Comparison of ENCODE assay signal across 20 cellular contexts in the genomic region with DNA sequence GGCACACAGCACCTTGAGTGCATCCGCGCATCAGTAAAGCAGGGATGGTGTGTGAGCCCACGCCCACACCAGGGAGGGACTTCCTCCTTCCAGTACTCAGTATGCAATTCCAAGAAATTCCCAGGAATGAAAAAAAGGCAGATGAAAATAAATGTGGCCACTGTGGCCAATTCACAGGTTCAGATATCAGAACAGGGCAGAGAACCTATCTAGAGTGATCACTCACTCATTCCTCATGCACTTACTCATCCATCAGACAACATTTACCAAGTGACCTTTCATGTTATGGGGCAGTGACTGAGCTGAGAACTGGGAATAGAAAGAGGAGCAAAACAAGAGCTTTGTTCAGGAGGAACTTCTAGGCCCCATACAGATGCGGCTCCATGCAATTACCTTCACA.
DNase-seq lines count a peak whose midpoint lies in the region; TF ChIP-seq lines count a peak whose summit lies in the region.
"Had no signal": no experiment of that assay in that cellular context is flagged by ENCODE, and none has a peak within 500 bp of the region (broad histone marks: within the 10 kb centered on the region; RNA-seq: fewer than 3 reads in every experiment).

No MANE protein-coding gene starts in this region.

- H3K79me1 ChIP-seq in H9 (ENCODE audit: insufficient read depth, low read depth, low read length, poor library complexity, severe bottlenecking): no peaks in the 10 kb centered on the region

- H4K91ac ChIP-seq in H9 (ENCODE audit: insufficient read length, low read depth, low read length): no peak overlapping the region

- H3K36me3 ChIP-seq in testis (ENCODE audit: low read depth, missing control alignments): no peaks in the 10 kb centered on the region
- H3K36me3 ChIP-seq: BLaER1 treated with 17β-estradiol and CSF1 and Interleukin-3, amounts not matched to agents 10 nM and 100 nM; gastrocnemius medialis had no signal

- H3K4me3 ChIP-seq in epithelial cell of esophagus (ENCODE audit: low read length): no peak overlapping the region
- no peak overlapping the region for H3K4me3 ChIP-seq in skeletal muscle cell (ENCODE audit: low read depth, low read length)
- H3K4me3 ChIP-seq in testis: no peak overlapping the region
- H3K4me3 ChIP-seq: BLaER1 treated with 17β-estradiol and CSF1 and Interleukin-3, amounts not matched to agents 10 nM and 100 nM; gastrocnemius medialis; lung; smooth muscle cell had no signal

- H3K9me3 ChIP-seq in testis (no peaks in the 10 kb centered on the region), H9 (ENCODE audit: control insufficient read depth, low read depth, low read length) (no peaks in the 10 kb centered on the region)
- H3K9me3 ChIP-seq: BLaER1 treated with 17β-estradiol and CSF1 and Interleukin-3, amounts not matched to agents 10 nM and 100 nM; gastrocnemius medialis had no signal

- H2AFZ ChIP-seq in H9 (ENCODE audit: low read length): no peak overlapping the region

- no peak overlapping the region for H2BK20ac ChIP-seq in H9 (ENCODE audit: low read depth, low read length, poor library complexity, severe bottlenecking)

- H3K9me3 Mint-ChIP-seq in H9: no peaks in the 10 kb centered on the region
- H3K9me3 Mint-ChIP-seq: activated T-helper 1 cell treated with anti-CD3 and anti-CD28 coated beads, Interleukin-12 subunit alpha, Interleukin-12 subunit beta, Interleukin-2, Interleukin-4 antibody, amounts not matched to agents 30 ng/mL and 10 ng/mL and 1 ng/mL, durations not matched to agents 14 hours and 24 hours and 36 hours had no signal

- H3K27ac ChIP-seq in testis: no peak overlapping the region
- H3K27ac ChIP-seq in H9 (ENCODE audit: insufficient read length, low read depth, low read length): no peak overlapping the region
- H3K27ac ChIP-seq: BLaER1 treated with 17β-estradiol and CSF1 and Interleukin-3, amounts not matched to agents 10 nM and 100 nM; gastrocnemius medialis had no signal

- no peaks in the 10 kb centered on the region for H3K79me2 ChIP-seq in H9 (ENCODE audit: insufficient read depth, low read length)

- no peaks in the 10 kb centered on the region for H3K23me2 ChIP-seq in H9 (ENCODE audit: insufficient read length, low read depth, low read length, poor library complexity, severe bottlenecking)

- H3K4me1 ChIP-seq in testis: no peaks in the 10 kb centered on the region
- H3K4me1 ChIP-seq in H9 (ENCODE audit: insufficient read depth, low read length): no peaks in the 10 kb centered on the region
- H3K4me1 ChIP-seq: BLaER1 treated with 17β-estradiol and CSF1 and Interleukin-3, amounts not matched to agents 10 nM and 100 nM; gastrocnemius medialis had no signal

- H4K20me1 ChIP-seq in H9 (ENCODE audit: control insufficient read depth, insufficient read depth, insufficient read length): no peaks in the 10 kb centered on the region
- H4K20me1 ChIP-seq: BLaER1 treated with 17β-estradiol and CSF1 and Interleukin-3, amounts not matched to agents 10 nM and 100 nM had no signal

- H3K56ac ChIP-seq in H9 (ENCODE audit: insufficient read length, low read depth, low read length): no peak overlapping the region

- no peak overlapping the region for H3K27ac Mint-ChIP-seq in H9
- H3K27ac Mint-ChIP-seq: activated T-helper 1 cell treated with anti-CD3 and anti-CD28 coated beads, Interleukin-12 subunit alpha, Interleukin-12 subunit beta, Interleukin-2, Interleukin-4 antibody, amounts not matched to agents 30 ng/mL and 10 ng/mL and 1 ng/mL, durations not matched to agents 14 hours and 24 hours and 36 hours; naive B cell; T-helper 17 cell had no signal

- no peak overlapping the region for H2BK12ac ChIP-seq in H9 (ENCODE audit: insufficient read length, low read depth, low read length)

- DNase-seq in EL (peak; percentile 42), NCI-H226 (peak; percentile 33), epithelial cell of esophagus (ENCODE audit: low read depth) (peak; percentile 26), skeletal muscle cell (ENCODE audit: low read depth) (peak; percentile 10), SIG-M5 treated with dmso at 0.1 percent for 504 hours (lab: John Stamatoyannopoulos, UW; ENCODE audit: unreplicated experiment) (no peak), testis (no peak), H9 (no peak)
- DNase-seq in activated CD4-positive, alpha-beta T cell treated with anti-CD3 and anti-CD28 coated beads for 1 hour: no peak
- DNase-seq: activated CD4-positive, CD25-positive, alpha-beta regulatory T cell; DMS153; gastrocnemius medialis; naive B cell; NCI-H1694 treated with DMSO at 0.1 percent for 48 hours; NK-92 treated with Interleukin-12 subunit alpha and Interleukin-12 subunit beta, amount 100 ng/mL, for 24 hours; SHP77 treated with DMSO at 0.1 percent for 48 hours; T-helper 17 cell had no signal

- H3K4me1 Mint-ChIP-seq in H9: peaks cover 0 to 5% of the 10 kb centered on the region in 2 experiments; a peak in 1 of 4 replicates
- H3K4me1 Mint-ChIP-seq: naive B cell, T-helper 17 cell had no signal

- intact Hi-C loops in testis (cut with DNase I; ENCODE audit: low total_unique reads): no loop called here

- no peak overlapping the region for H2BK120ac ChIP-seq in H9 (ENCODE audit: low read depth, low read length, poor library complexity, severe bottlenecking)

- TF ChIP-seq CTCF in epithelial cell of esophagus (IDR thresholded peaks at IDR 0.05; ENCODE audit: insufficient read depth, low read depth, low read length, missing control alignments): no peak
- TF ChIP-seq CTCF in testis (IDR thresholded peaks at IDR 0.05): no peak
- no peak for TF ChIP-seq CTCF in H9 (conservative IDR thresholded peaks at IDR 0.05)

- H3K18ac ChIP-seq in H9 (ENCODE audit: insufficient read length, low read depth, low read length): no peak overlapping the region

- peaks cover 2% of the 10 kb centered on the region for H3K27me3 Mint-ChIP-seq in H9 (ENCODE audit: low read depth)

- H3K4ac ChIP-seq in H9 (ENCODE audit: low read depth, low read length): no peak overlapping the region

- no peak overlapping the region for H3K14ac ChIP-seq in H9 (ENCODE audit: insufficient read depth, low read length)

- no peak overlapping the region for H3K4me2 ChIP-seq in H9 (ENCODE audit: insufficient read depth, insufficient read length, low read length)
- H3K4me2 ChIP-seq: BLaER1 treated with 17β-estradiol and CSF1 and Interleukin-3, amounts not matched to agents 10 nM and 100 nM; smooth muscle cell had no signal

- whole genome bisulfite sequencing in testis, 2 donors: 95 to 99% methylated on average over 4 of the region's 4 CpGs
- no CpG with 5 or more reads among the region's 4 CpGs for WGBS in H9 (ENCODE audit: extremely low coverage, insufficient read length, low lambda C conversion rate)

- H3K4me3 Mint-ChIP-seq in H9: no peak overlapping the region
- H3K4me3 Mint-ChIP-seq: activated T-helper 1 cell treated with anti-CD3 and anti-CD28 coated beads, Interleukin-12 subunit alpha, Interleukin-12 subunit beta, Interleukin-2, Interleukin-4 antibody, amounts not matched to agents 30 ng/mL and 10 ng/mL and 1 ng/mL, durations not matched to agents 14 hours and 24 hours and 36 hours; naive B cell; T-helper 17 cell had no signal

- H4K5ac ChIP-seq in H9 (ENCODE audit: insufficient read length, low read depth, low read length): no peak overlapping the region

- no peak overlapping the region for H2BK15ac ChIP-seq in H9 (ENCODE audit: low read depth, low read length)

- no peak overlapping the region for H2BK5ac ChIP-seq in H9 (ENCODE audit: insufficient read length, low read length)

- no peak overlapping the region for H3K9ac ChIP-seq in H9 (ENCODE audit: extremely low read depth, insufficient read length, low read length)
- H3K9ac ChIP-seq: BLaER1 treated with 17β-estradiol and CSF1 and Interleukin-3, amounts not matched to agents 10 nM and 100 nM had no signal

- H3T11ph ChIP-seq in H9 (ENCODE audit: low read length): no peak overlapping the region

- no peak overlapping the region for H3K23ac ChIP-seq in H9 (ENCODE audit: insufficient read length, low read depth, low read length)

- H4K8ac ChIP-seq in H9 (replicated peaks; ENCODE audit: insufficient read length, low read depth, low read length): no peak overlapping the region

- H3K36me3 Mint-ChIP-seq in H9 (ENCODE audit: insufficient read depth in 1 of 3, low read depth in 3 of 3): no peaks in the 10 kb centered on the region; a peak in 1 of 7 replicates
- H3K36me3 Mint-ChIP-seq: naive B cell had no signal

- TF ChIP-seq POLR2A in testis (IDR thresholded peaks at IDR 0.05): no peak

- H3K27me3 ChIP-seq in testis (no peaks in the 10 kb centered on the region), H9 (ENCODE audit: insufficient read depth, low read length) (no peaks in the 10 kb centered on the region)
- H3K27me3 ChIP-seq: BLaER1 treated with 17β-estradiol and CSF1 and Interleukin-3, amounts not matched to agents 10 nM and 100 nM; gastrocnemius medialis had no signal

- no peak overlapping the region for H2AK5ac ChIP-seq in H9 (ENCODE audit: insufficient read length, low read length)

Comparison
In these comparisons a context has a peak if more than half of its experiments do, and no peak if none do; other contexts are left out.
1. DNase-seq: peak in EL (single experiment), NCI-H226 (single experiment), epithelial cell of esophagus (single experiment) and skeletal muscle cell (single experiment); none in SIG-M5 treated with dmso at 0.1 percent for 504 hours (single experiment), testis (single experiment), H9 (single experiment) and activated CD4-positive, alpha-beta T cell treated with anti-CD3 and anti-CD28 coated beads for 1 hour (single experiment).